8 cellular contexts compared by ENCODE assay signal in the genomic region with DNA sequence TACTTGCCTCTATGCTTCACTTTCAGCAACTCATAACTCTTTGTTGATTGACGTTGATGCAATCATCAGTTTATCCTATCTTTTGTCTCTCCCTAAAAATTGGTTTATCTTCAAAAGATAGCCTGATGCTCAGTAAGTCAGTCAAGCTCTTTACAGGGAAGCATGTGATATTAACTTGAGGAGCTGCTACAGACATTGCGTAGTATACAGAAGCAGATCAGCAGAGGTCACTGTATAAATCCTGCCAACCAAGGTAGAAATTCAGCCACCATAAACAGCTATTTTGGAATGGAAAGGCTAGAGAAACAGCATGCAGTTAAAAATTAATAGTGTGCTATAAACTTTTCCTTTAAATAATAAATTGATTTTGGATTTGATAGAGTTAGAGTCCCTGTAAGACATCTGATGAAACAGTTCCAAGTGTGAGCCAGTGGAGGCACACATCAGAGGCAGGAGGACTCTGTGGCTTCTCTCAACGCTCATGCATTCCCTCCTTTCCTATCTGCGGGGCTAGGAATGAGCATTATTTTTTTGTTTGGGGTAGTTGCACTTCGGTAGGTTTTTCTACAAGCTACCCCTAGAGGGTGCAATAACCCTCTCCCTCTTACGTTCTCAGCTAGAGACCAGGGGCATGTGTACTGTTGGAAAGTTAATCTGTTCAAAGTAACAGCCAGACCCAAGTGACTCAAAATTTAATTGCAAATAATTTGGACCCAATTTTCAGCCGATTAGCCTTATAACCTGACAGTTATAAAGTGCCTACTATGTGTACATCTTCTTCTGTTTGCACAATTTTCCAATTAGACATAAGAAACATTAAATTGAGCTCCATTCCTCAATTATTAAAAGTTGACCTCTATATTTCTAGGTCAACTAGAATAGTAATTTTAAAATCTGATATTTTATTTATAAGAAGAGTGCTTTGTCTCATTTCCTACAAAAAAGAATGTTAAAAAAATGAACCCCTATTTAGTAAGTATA.
DNase-seq lines count a peak whose midpoint lies in the region; ATAC-seq and TF ChIP-seq lines count a peak whose summit lies in the region.

No MANE protein-coding gene starts in this region.

- H3K9me3 Mint-ChIP-seq in stimulated activated effector memory CD8-positive, alpha-beta T cell treated with anti-CD3 and anti-CD28 coated beads, Interleukin-12 subunit alpha, Interleukin-12 subunit beta, amount 100 ng/mL, for 72 hours = peaks cover 1% of the 10 kb centered on the region

- H3K4me3 ChIP-seq in breast epithelium = no peak overlapping the region

- no peak overlapping the region for H3K4me3 Mint-ChIP-seq in stimulated activated effector memory CD8-positive, alpha-beta T cell treated with anti-CD3 and anti-CD28 coated beads, Interleukin-12 subunit alpha, Interleukin-12 subunit beta, amount 100 ng/mL, for 72 hours

- no peak overlapping the region for H3K27ac Mint-ChIP-seq in stimulated activated effector memory CD8-positive, alpha-beta T cell treated with anti-CD3 and anti-CD28 coated beads, Interleukin-12 subunit alpha, Interleukin-12 subunit beta, amount 100 ng/mL, for 72 hours

- no peaks in the 10 kb centered on the region for H3K36me3 ChIP-seq in breast epithelium

- TF ChIP-seq CTCF in breast epithelium (IDR thresholded peaks at IDR 0.05) = peak in 2 of 3 donors; percentile 42 to 69

- intact Hi-C loops in breast epithelium (cut with DNase I; ENCODE audit: low total_unique reads) = no loop called here

- no peaks in the 10 kb centered on the region for H3K4me1 Mint-ChIP-seq in stimulated activated effector memory CD8-positive, alpha-beta T cell treated with anti-CD3 and anti-CD28 coated beads, Interleukin-12 subunit alpha, Interleukin-12 subunit beta, amount 100 ng/mL, for 72 hours

- H3K27me3 ChIP-seq in breast epithelium = no peaks in the 10 kb centered on the region

- no peaks in the 10 kb centered on the region for H3K9me3 ChIP-seq in breast epithelium

- H3K27ac ChIP-seq in breast epithelium = no peak overlapping the region

- no peaks in the 10 kb centered on the region for H3K36me3 Mint-ChIP-seq in stimulated activated effector memory CD8-positive, alpha-beta T cell treated with anti-CD3 and anti-CD28 coated beads, Interleukin-12 subunit alpha, Interleukin-12 subunit beta, amount 100 ng/mL, for 72 hours

- H3K4me1 ChIP-seq in breast epithelium = no peaks in the 10 kb centered on the region

- peak; percentile 69 for ATAC-seq in HG02798 (IDR thresholded peaks at IDR 0.05; ENCODE audit: poor library complexity, unreplicated experiment)
- peak; percentile 92 for ATAC-seq in left lobe of liver
- ATAC-seq in GM21528 (IDR thresholded peaks at IDR 0.05; ENCODE audit: low FRiP score, unreplicated experiment) = no peak
- ATAC-seq in HG02938 (IDR thresholded peaks at IDR 0.05; ENCODE audit: unreplicated experiment) = no peak
- ATAC-seq in stimulated activated effector memory CD8-positive, alpha-beta T cell treated with anti-CD3 and anti-CD28 coated beads, Interleukin-12 subunit alpha, Interleukin-12 subunit beta, amount 100 ng/mL, for 72 hours = no peak

- DNase-seq in GF-D8 (lab: John Stamatoyannopoulos, UW) (peak; percentile 8), NCI-H2227 (lab: John Stamatoyannopoulos, UW; ENCODE audit: unreplicated experiment) (peak; percentile 58), breast epithelium (ENCODE audit: low spot score in 2 of 2) (no peak), left lobe of liver (ENCODE audit: low spot score) (no peak)
- no peak for DNase-seq in stimulated activated effector memory CD8-positive, alpha-beta T cell treated with anti-CD3 and anti-CD28 coated beads, Interleukin-12 subunit alpha, Interleukin-12 subunit beta, amount 100 ng/mL, for 72 hours (ENCODE audit: low spot score in 2 of 2)

- no peak for TF ChIP-seq POLR2A in breast epithelium (IDR thresholded peaks at IDR 0.05)

Comparison
In these comparisons a context has a peak if more than half of its experiments do, and no peak if none do; other contexts are left out.
1. DNase-seq: peak in GF-D8 (single experiment) and NCI-H2227 (single experiment); none in breast epithelium (0 of 2), left lobe of liver (single experiment) and stimulated activated effector memory CD8-positive, alpha-beta T cell treated with anti-CD3 and anti-CD28 coated beads, Interleukin-12 subunit alpha, Interleukin-12 subunit beta, amount 100 ng/mL, for 72 hours (0 of 2).
2. ATAC-seq: peak in HG02798 (single experiment) and left lobe of liver (single experiment); none in GM21528 (single experiment), HG02938 (single experiment) and stimulated activated effector memory CD8-positive, alpha-beta T cell treated with anti-CD3 and anti-CD28 coated beads, Interleukin-12 subunit alpha, Interleukin-12 subunit beta, amount 100 ng/mL, for 72 hours (single experiment).